2 cellular contexts compared by ENCODE assay signal in genomic region chr7:16099302-16099832, GRCh38.
TF ChIP-seq lines count a peak whose summit lies in the region.

No MANE protein-coding gene starts in this region.

TF ChIP-seq in HepG2, 621 proteins besides CTCF, POLR2A, EP300 and RAD21:
- TF ChIP-seq PCBP2 (optimal IDR thresholded peaks at IDR 0.05; ENCODE audit: low read depth, low read length, poor library complexity, severe bottlenecking) (peak; percentile 58), ARNT (IDR thresholded peaks at IDR 0.05) (no peak), HNRNPK (IDR thresholded peaks at IDR 0.05; ENCODE audit: low read depth, low read length, poor library complexity, severe bottlenecking) (peak; percentile 75)

TF ChIP-seq in K562, 482 proteins besides CTCF, POLR2A, EP300 and RAD21:
- TF ChIP-seq ZNF764 (CRISPR knock-in tag; IDR thresholded peaks at IDR 0.05; ENCODE audit: low read depth), result no peak
- 0 out of 2 replicates have a peak, but pooled peaks have one; percentile 30 for TF ChIP-seq ZNF512 (tag; IDR thresholded peaks at IDR 0.05)
- no peak for TF ChIP-seq YBX1 (IDR thresholded peaks at IDR 0.05)
- TF ChIP-seq HOXB6 (CRISPR knock-in tag; IDR thresholded peaks at IDR 0.05; ENCODE audit: borderline replicate concordance), result no peak
- no peak for TF ChIP-seq HOMEZ (CRISPR knock-in tag; IDR thresholded peaks at IDR 0.05)
- TF ChIP-seq NFATC3 (IDR thresholded peaks at IDR 0.05), result no peak
